ENCODE assay signal across 18 cellular contexts in genomic region chr3:87798567-87798947, GRCh38. TPM values are rescaled to one million over a fixed set of nuclear protein-coding genes. Genes with fewer than 3 reads are reported as not detected.
DNase-seq lines count a peak whose midpoint lies in the region; ATAC-seq and TF ChIP-seq lines count a peak whose summit lies in the region.
"Had no signal": no experiment of that assay in that cellular context is flagged by ENCODE, and none has a peak within 500 bp of the region (broad histone marks: within the 10 kb centered on the region; RNA-seq: fewer than 3 reads in every experiment).

No MANE protein-coding gene starts in this region.

- H3K9ac ChIP-seq in colonic mucosa (ENCODE audit: low read depth in 2 of 2, low read length in 2 of 2) = no peak overlapping the region

- peaks cover 9% of the 10 kb centered on the region for H3K4me1 Mint-ChIP-seq in activated T-helper 2 cell treated with anti-CD3 and anti-CD28 coated beads, Interferon-gamma antibody, Interleukin-2, Interleukin-4, amounts not matched to agents 10 μg/mL and 5 μg/mL and 100 μg/mL, durations not matched to agents 14 hours and 24 hours and 36 hours (ENCODE audit: low read depth)

- no peaks in the 10 kb centered on the region for H3K9me3 Mint-ChIP-seq in activated T-helper 2 cell treated with anti-CD3 and anti-CD28 coated beads, Interferon-gamma antibody, Interleukin-2, Interleukin-4, amounts not matched to agents 10 μg/mL and 5 μg/mL and 100 μg/mL, durations not matched to agents 14 hours and 24 hours and 36 hours

- in situ Hi-C loops in brain microvascular endothelial cell (cut with HindIII; ENCODE audit: low pct_ligation_motif_present, low sequenced_read_pairs) = no loop called here

- ATAC-seq in omental fat pad (ENCODE audit: low FRiP score) = peak; percentile 23

- no TSS peak for BruUV-seq in A673 (replicated peaks; lab: Mats Ljungman, UMichigan)

- H3K4me3 Mint-ChIP-seq in activated T-helper 2 cell treated with anti-CD3 and anti-CD28 coated beads, Interferon-gamma antibody, Interleukin-2, Interleukin-4, amounts not matched to agents 10 μg/mL and 5 μg/mL and 100 μg/mL, durations not matched to agents 14 hours and 24 hours and 36 hours (ENCODE audit: low read depth) = no peak overlapping the region

- POLR2A ChIA-PET in A673 (lab: Charles Lee; ENCODE audit: low non-redundant PET) = interaction anchor here (0.7 kb wide), 1 partner anchor 1233 kb away, joined by 7 read pairs; no protein-coding TSS in a partner anchor

- H3K36me3 ChIP-seq in A673 (ENCODE audit: insufficient read depth, low read length, poor library complexity, severe bottlenecking) (no peaks in the 10 kb centered on the region), brain microvascular endothelial cell (replicated peaks) (no peaks in the 10 kb centered on the region), colonic mucosa (no peaks in the 10 kb centered on the region)
- H3K36me3 ChIP-seq: HAP-1, Peyer's patch had no signal

- no peak overlapping the region for H3K4me3 ChIP-seq in A673 (ENCODE audit: low read depth, low read length, poor library complexity, severe bottlenecking)
- H3K4me3 ChIP-seq in brain microvascular endothelial cell (ENCODE audit: low read depth, low read length) = no peak overlapping the region
- H3K4me3 ChIP-seq in colonic mucosa = no peak overlapping the region
- H3K4me3 ChIP-seq: HAP-1, Peyer's patch had no signal

- H3K4me1 ChIP-seq in A673 (ENCODE audit: insufficient read depth, low read length, poor library complexity, severe bottlenecking) = peaks cover 42% of the 10 kb centered on the region
- no peaks in the 10 kb centered on the region for H3K4me1 ChIP-seq in colonic mucosa
- H3K4me1 ChIP-seq: HAP-1, Peyer's patch had no signal

- CTCF ChIA-PET in A673 (lab: Charles Lee) = no interaction called here

- H3K27ac ChIP-seq in A673 (ENCODE audit: low read depth, low read length, poor library complexity, severe bottlenecking) (peak overlapping the region; percentile 44), brain microvascular endothelial cell (no peak overlapping the region), colonic mucosa (no peak overlapping the region)
- H3K27ac ChIP-seq: C4-2B, Peyer's patch had no signal

- H3K27me3 ChIP-seq in A673 (replicated peaks; ENCODE audit: insufficient read depth, low read depth, low read length, poor library complexity) (no peaks in the 10 kb centered on the region), brain microvascular endothelial cell (replicated peaks) (no peaks in the 10 kb centered on the region), colonic mucosa (no peaks in the 10 kb centered on the region)
- H3K27me3 ChIP-seq: Peyer's patch had no signal

- intact Hi-C loops in A673 (cut with micrococcal nuclease; ENCODE audit: unreplicated experiment) (loop anchor here (10.0 kb wide), 1 partner anchor 444 kb away; no protein-coding TSS in a partner anchor), colonic mucosa (cut with DNase I) (no loop called here)
- intact Hi-C loops in activated T-helper 2 cell treated with anti-CD3 and anti-CD28 coated beads, Interferon-gamma antibody, Interleukin-2, Interleukin-4, amounts not matched to agents 10 μg/mL and 5 μg/mL and 100 μg/mL, durations not matched to agents 14 hours and 24 hours and 36 hours (cut with micrococcal nuclease) = no loop called here

- no peak overlapping the region for H3K27ac Mint-ChIP-seq in activated T-helper 2 cell treated with anti-CD3 and anti-CD28 coated beads, Interferon-gamma antibody, Interleukin-2, Interleukin-4, amounts not matched to agents 10 μg/mL and 5 μg/mL and 100 μg/mL, durations not matched to agents 14 hours and 24 hours and 36 hours

- DNase-seq in A673 (ENCODE audit: low spot score) = peak; percentile 56
- DNase-seq in HCEC 1CT = peak; percentile 39
- peak; percentile 7 for DNase-seq in brain microvascular endothelial cell
- DNase-seq in omental fat pad (ENCODE audit: low spot score) = no peak
- no peak for DNase-seq in colonic mucosa
- DNase-seq in activated T-helper 2 cell treated with anti-CD3 and anti-CD28 coated beads, Interferon-gamma antibody, Interleukin-2, Interleukin-4, amounts not matched to agents 10 μg/mL and 5 μg/mL and 100 μg/mL, durations not matched to agents 14 hours and 24 hours and 36 hours (ENCODE audit: low spot score) = no peak
- DNase-seq in activated CD4-positive, alpha-beta T cell treated with anti-CD3 and anti-CD28 coated beads for 48 hours = no peak
- DNase-seq: COR-L47, DMS153, EL, MV-4-11, NCI-H1436 treated with DMSO at 0.1 percent for 48 hours, NCI-H2029 treated with DMSO at 0.1 percent for 48 hours, NCI-H510A treated with DMSO at 0.1 percent for 48 hours, Peyer's patch, SHP77 treated with DMSO at 0.1 percent for 48 hours had no signal

- no peaks in the 10 kb centered on the region for H3K9me3 ChIP-seq in A673 (ENCODE audit: low read depth, low read length, poor library complexity, severe bottlenecking)
- H3K9me3 ChIP-seq in colonic mucosa = no peaks in the 10 kb centered on the region
- H3K9me3 ChIP-seq: HAP-1, Peyer's patch had no signal

- H3K36me3 Mint-ChIP-seq in activated T-helper 2 cell treated with anti-CD3 and anti-CD28 coated beads, Interferon-gamma antibody, Interleukin-2, Interleukin-4, amounts not matched to agents 10 μg/mL and 5 μg/mL and 100 μg/mL, durations not matched to agents 14 hours and 24 hours and 36 hours (ENCODE audit: low read depth) = no peaks in the 10 kb centered on the region

- no peak for TF ChIP-seq CTCF in A673 (conservative IDR thresholded peaks at IDR 0.05; ENCODE audit: low read depth, low read length)
- TF ChIP-seq CTCF in brain microvascular endothelial cell (IDR thresholded peaks at IDR 0.05; ENCODE audit: low read depth, low read length, missing control alignments) = no peak
- TF ChIP-seq CTCF in omental fat pad (IDR thresholded peaks at IDR 0.05) = no peak
- TF ChIP-seq CTCF in colonic mucosa (IDR thresholded peaks at IDR 0.05) = no peak

- peaks cover 47% of the 10 kb centered on the region for H3K27me3 Mint-ChIP-seq in activated T-helper 2 cell treated with anti-CD3 and anti-CD28 coated beads, Interferon-gamma antibody, Interleukin-2, Interleukin-4, amounts not matched to agents 10 μg/mL and 5 μg/mL and 100 μg/mL, durations not matched to agents 14 hours and 24 hours and 36 hours (ENCODE audit: low read depth)

RNA-seq across cellular contexts. Expression of gene HTR1F, which starts 6.1 kb away (rescaled TPM):
- total RNA-seq in A673 (2021) (14.3 and 16.3 TPM in 2 replicates), omental fat pad (1 to 10 TPM in 2 of 4 donors, under 1 TPM in 2; 0.46 to 1.9 (median 1.1) TPM), colonic mucosa (under 1 TPM in 1 of 2 donors, not detected in 1; 0.12 TPM)
- total RNA-seq in activated T-helper 2 cell treated with anti-CD3 and anti-CD28 coated beads, Interferon-gamma antibody, Interleukin-2, Interleukin-4, amounts not matched to agents 10 μg/mL and 5 μg/mL and 100 μg/mL, durations not matched to agents 14 hours and 24 hours and 36 hours = not detected in 2 replicates

Comparison
In these comparisons a context has a peak if more than half of its experiments do, and no peak if none do; other contexts are left out.
1. DNase-seq: peak in A673 (single experiment), HCEC 1CT (single experiment) and brain microvascular endothelial cell (single experiment); none in omental fat pad (single experiment), colonic mucosa (single experiment), activated T-helper 2 cell treated with anti-CD3 and anti-CD28 coated beads, Interferon-gamma antibody, Interleukin-2, Interleukin-4, amounts not matched to agents 10 μg/mL and 5 μg/mL and 100 μg/mL, durations not matched to agents 14 hours and 24 hours and 36 hours (single experiment) and activated CD4-positive, alpha-beta T cell treated with anti-CD3 and anti-CD28 coated beads for 48 hours (single experiment).